In the genomic region with DNA sequence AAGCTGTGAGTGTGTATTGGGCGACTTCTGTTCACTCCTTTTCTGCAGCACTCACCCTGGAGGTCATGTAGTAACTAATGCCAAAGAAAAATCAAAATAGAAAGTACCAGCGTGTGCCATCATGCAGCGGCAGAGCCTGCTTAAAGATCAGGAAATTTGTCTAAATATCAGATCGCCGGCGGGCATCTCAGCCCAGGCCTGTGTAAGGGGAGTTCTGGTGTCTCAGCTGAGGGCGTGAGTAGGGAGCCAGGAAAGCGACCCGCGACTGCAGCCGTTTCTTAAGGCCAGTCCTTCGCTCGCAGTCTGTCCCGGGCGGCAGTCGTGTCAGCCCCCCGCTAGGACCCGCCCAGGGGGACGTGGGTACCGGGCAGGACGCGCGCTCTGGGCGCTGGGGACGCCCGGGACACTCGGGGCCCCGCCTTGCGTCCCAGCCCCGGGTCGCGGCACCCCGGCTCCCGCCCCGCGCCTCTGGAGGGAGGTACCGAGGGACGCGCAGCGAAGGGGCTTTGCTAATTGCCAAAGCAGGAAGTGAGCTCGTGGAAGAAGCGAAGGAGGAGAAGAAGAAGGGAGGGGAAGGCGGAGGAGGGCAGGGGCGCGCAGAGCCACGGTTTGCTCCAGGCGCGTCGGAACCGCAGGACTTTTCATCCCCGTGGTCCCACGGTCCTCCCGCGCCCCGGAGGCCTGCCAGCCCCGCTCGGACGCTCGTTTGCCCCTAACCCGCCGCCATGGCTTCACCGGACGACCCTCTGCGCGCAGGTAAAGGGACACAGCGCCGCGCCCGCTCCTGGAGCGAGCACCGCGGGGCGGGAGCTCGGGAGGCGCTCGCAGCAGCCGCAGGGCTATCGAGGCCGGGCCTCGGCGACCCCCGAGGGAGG, we compare ENCODE assay signal across 8 cellular contexts. TPM values are rescaled to one million over a fixed set of nuclear protein-coding genes. Genes with fewer than 3 reads are reported as not detected.
DNase-seq lines count a peak whose midpoint lies in the region; ATAC-seq and TF ChIP-seq lines count a peak whose summit lies in the region.

No MANE protein-coding gene starts in this region.

- ATAC-seq in GM18505 (IDR thresholded peaks at IDR 0.05; ENCODE audit: unreplicated experiment) (peak; percentile 61), HG03095 (IDR thresholded peaks at IDR 0.05; ENCODE audit: unreplicated experiment) (peak; percentile 53)

- H3K9me3 ChIP-seq in SK-N-MC (ENCODE audit: low read depth, low read length) (no peaks in the 10 kb centered on the region), ascending aorta (no peaks in the 10 kb centered on the region), iPS-15b (ENCODE audit: control insufficient read depth, insufficient read depth, low read length) (no peaks in the 10 kb centered on the region)

- H3K4me3 ChIP-seq in SK-N-MC = peak overlapping the region; percentile 92
- H3K4me3 ChIP-seq in ascending aorta = peak overlapping the region; percentile 62 to 87
- peak overlapping the region; percentile 63 for H3K4me3 ChIP-seq in iPS-15b (ENCODE audit: low read depth, low read length)

- intact Hi-C loops in ascending aorta (cut with DNase I) = no loop called here

- H3K4me1 ChIP-seq in ascending aorta = no peaks in the 10 kb centered on the region
- H3K4me1 ChIP-seq in iPS-15b (ENCODE audit: control insufficient read depth, insufficient read depth, low read length) = no peaks in the 10 kb centered on the region

- H3K36me3 ChIP-seq in SK-N-MC (ENCODE audit: insufficient read depth, low read length) (no peaks in the 10 kb centered on the region), ascending aorta (no peaks in the 10 kb centered on the region), iPS-15b (ENCODE audit: control insufficient read depth, insufficient read depth, low read length) (no peaks in the 10 kb centered on the region)

- peak overlapping the region; percentile 12; the same call in 1 of the 2 replicates for H3K27ac ChIP-seq in 22Rv1
- no peak overlapping the region for H3K27ac ChIP-seq in SK-N-MC
- no peak overlapping the region for H3K27ac ChIP-seq in ascending aorta

- H3K27me3 ChIP-seq in ascending aorta = no peaks in the 10 kb centered on the region
- H3K27me3 ChIP-seq in iPS-15b (ENCODE audit: control insufficient read depth, insufficient read depth, low read length) = peaks cover 21% of the 10 kb centered on the region

- DNase-seq in SK-N-MC (ENCODE audit: low read depth, low spot score) (no peak), ascending aorta (ENCODE audit: low spot score in 2 of 2) (no peak), MV-4-11 (lab: John Stamatoyannopoulos, UW) (no peak)
- peak; percentile 29 for DNase-seq in stimulated activated CD4-positive, alpha-beta T cell treated with anti-CD3 and anti-CD28 coated beads, Interleukin-12 subunit alpha, Interleukin-12 subunit beta, amount 100 ng/mL, for 4 hours

- H3K9ac ChIP-seq in SK-N-MC (ENCODE audit: insufficient read length) (peak overlapping the region; percentile 74), iPS-15b (ENCODE audit: low read depth, low read length) (no peak overlapping the region)

- TF ChIP-seq POLR2A in GM18505 (IDR thresholded peaks at IDR 0.05; ENCODE audit: borderline replicate concordance, extremely low read depth, insufficient read depth, insufficient read length) = no peak

- TF ChIP-seq CTCF in 22Rv1 (IDR thresholded peaks at IDR 0.05) (0 out of 2 replicates have a peak, but pooled peaks have one; percentile 8), ascending aorta (IDR thresholded peaks at IDR 0.05) (no peak)

RNA-seq across cellular contexts. Expression of gene EDARADD, which starts 1.1 kb away (rescaled TPM):
- not detected for total RNA-seq in ascending aorta
